In the genomic region with DNA sequence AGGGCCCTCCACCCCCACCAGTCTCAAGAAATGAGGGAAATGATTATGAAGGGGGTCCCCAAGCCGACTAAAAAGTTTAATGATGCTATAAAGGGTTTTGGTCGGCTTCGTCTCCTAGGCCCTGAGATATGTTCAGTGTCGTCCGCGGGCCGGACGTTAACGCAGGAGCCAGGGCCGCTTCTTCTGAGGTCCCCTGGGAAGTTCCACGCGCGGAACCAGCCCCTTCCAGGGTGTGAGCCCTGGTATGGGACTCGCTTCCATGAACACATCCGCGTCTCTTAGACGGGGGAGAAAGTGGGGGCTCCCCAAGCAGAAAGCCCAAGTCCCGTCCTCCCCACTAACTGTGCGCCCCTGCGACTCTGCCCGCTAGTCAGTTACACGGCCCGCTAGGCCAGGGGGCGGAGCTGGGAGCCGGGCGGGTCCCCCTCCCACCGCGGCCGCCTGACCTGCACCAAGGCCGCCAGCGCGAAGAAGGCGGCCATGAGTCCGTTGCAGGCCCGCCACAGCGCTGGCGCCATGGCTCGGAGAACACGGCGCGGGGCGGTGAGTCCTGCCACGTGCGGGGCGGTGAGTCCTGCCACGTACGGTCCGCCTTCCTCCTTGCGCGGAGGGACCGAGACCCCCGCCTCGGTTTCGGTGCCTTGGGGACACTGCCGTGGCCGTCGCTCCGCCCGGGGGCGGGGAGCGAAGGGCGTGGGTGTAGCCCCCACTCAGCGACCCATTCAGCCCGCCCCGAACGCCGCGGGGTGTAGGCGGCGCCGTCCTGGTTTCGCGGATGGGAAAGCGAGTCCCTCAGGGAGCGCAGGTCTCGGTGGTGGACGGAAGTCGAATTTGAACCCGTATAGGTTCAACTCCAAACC, we compare ENCODE assay signal across 8 cellular contexts. TPM values are rescaled to one million over a fixed set of nuclear protein-coding genes. Genes with fewer than 3 reads are reported as not detected.
DNase-seq lines count a peak whose midpoint lies in the region; ATAC-seq, FAIRE-seq and TF ChIP-seq lines count a peak whose summit lies in the region.

A gene (minus strand): TSS at position 690 of the 860 bp plus-strand sequence. CDS start 172 bp downstream, at position 518.

- TF ChIP-seq CTCF in GM12875 (IDR thresholded peaks at IDR 0.05; ENCODE audit: borderline replicate concordance, insufficient read depth, low read depth, low read length) (no peak), adrenal gland (IDR thresholded peaks at IDR 0.05) (no peak), heart left ventricle (IDR thresholded peaks at IDR 0.05) (no peak), parathyroid adenoma (IDR thresholded peaks at IDR 0.05) (no peak)

- whole genome bisulfite sequencing in adrenal gland, 4 donors, result 0 to 1% (median 1%) methylated on average over 25 to 79 of the region's 79 CpGs
- 1 to 2% (median 1%) methylated on average over 50 to 79 of the region's 79 CpGs for WGBS in heart left ventricle, 4 donors

- no peaks in the 10 kb centered on the region for H3K79me2 ChIP-seq in parathyroid adenoma

- H3K9me3 ChIP-seq in adrenal gland (replicated peaks in 1 of 3) (no peaks in the 10 kb centered on the region), heart left ventricle (no peaks in the 10 kb centered on the region), parathyroid adenoma (ENCODE audit: control insufficient read depth, low read length) (no peaks in the 10 kb centered on the region)

- H3K27ac ChIP-seq in adrenal gland (peak within 1 kb of the TSS; percentile 56 to 97 (median 95)), heart left ventricle (peak within 1 kb of the TSS; percentile 86 to 99 (median 90)), parathyroid adenoma (peak within 1 kb of the TSS; percentile 40)

- peak within 1 kb of the TSS; percentile 92 for H2AFZ ChIP-seq in parathyroid adenoma

- TF ChIP-seq POLR2A in adrenal gland (IDR thresholded peaks at IDR 0.05) (peak; percentile 84 to 89), heart left ventricle (IDR thresholded peaks at IDR 0.05) (peak in 1 of 2 donors; percentile 53)

- peak; percentile 65 for ATAC-seq in HG02610 (IDR thresholded peaks at IDR 0.05; ENCODE audit: unreplicated experiment)
- ATAC-seq in heart left ventricle, result peak; percentile 87 to 97 (median 96)

- H3K4me1 ChIP-seq in adrenal gland (replicated peaks in 1 of 2), result peaks cover 7 to 8% of the 10 kb centered on the region in 2 donors
- H3K4me1 ChIP-seq in heart left ventricle, result peaks cover 0 to 11% (median 4%) of the 10 kb centered on the region in 12 donors
- H3K4me1 ChIP-seq in parathyroid adenoma, result no peaks in the 10 kb centered on the region

- peaks cover 0 to 20% of the 10 kb centered on the region in 2 donors for H3K36me3 ChIP-seq in adrenal gland (replicated peaks in 1 of 2)
- peaks cover 0 to 21% (median 13%) of the 10 kb centered on the region in 9 donors for H3K36me3 ChIP-seq in heart left ventricle
- no peaks in the 10 kb centered on the region for H3K36me3 ChIP-seq in parathyroid adenoma (ENCODE audit: control insufficient read depth, insufficient read depth, low read length)

- H3K27me3 ChIP-seq in adrenal gland, result no peaks in the 10 kb centered on the region
- no peaks in the 10 kb centered on the region for H3K27me3 ChIP-seq in heart left ventricle
- H3K27me3 ChIP-seq in parathyroid adenoma (ENCODE audit: control insufficient read depth, insufficient read depth, low read length), result no peaks in the 10 kb centered on the region

- intact Hi-C loops in adrenal gland (cut with DNase I), result no loop called here
- intact Hi-C loops in heart left ventricle (cut with DNase I), result loop anchor here in 2 of 10 donors (5.0 to 10.0 kb wide), 2 partner anchors 37 to 415 kb away; no protein-coding TSS in a partner anchor

- H3K4me3 ChIP-seq in GM12875 (ENCODE audit: low read depth, low read length) (peak within 1 kb of the TSS; percentile 70), adrenal gland (peak within 1 kb of the TSS; percentile 34 to 83 (median 79)), heart left ventricle (peak within 1 kb of the TSS; percentile 62 to 82 (median 76)), parathyroid adenoma (ENCODE audit: low read depth, low read length) (peak within 1 kb of the TSS; percentile 50)

- H3K4me2 ChIP-seq in parathyroid adenoma (ENCODE audit: low read length), result peak within 1 kb of the TSS; percentile 68

- FAIRE-seq in urothelium cell line (lab: Jason Lieb, UNC), result no peak

- DNase-seq in RPMI8226 (peak; percentile 18), adrenal gland (peak; percentile 85 to 91 (median 86)), heart left ventricle (peak; percentile 80 to 91 (median 89)), urothelium cell line (ENCODE audit: low spot score) (peak; percentile 20), NCI-H187 treated with DMSO at 0.1 percent for 48 hours (lab: John Stamatoyannopoulos, UW) (no peak)

- H3K9ac ChIP-seq in parathyroid adenoma, result no peak within 1 kb of the TSS

RNA-seq across cellular contexts. Expression of the gene that starts here (rescaled TPM):
- total RNA-seq in adrenal gland, result 10 to 100 TPM; 10.7 to 33.2 (median 21.0) TPM
- 10 to 100 TPM; 20.8 to 27.6 (median 24.4) TPM for polyA plus RNA-seq in adrenal gland
- total RNA-seq in heart left ventricle, result 10 to 100 TPM in 1 of 9 donors, 1 to 10 TPM in 8; 3.8 to 13.9 (median 6.3) TPM
- polyA plus RNA-seq in heart left ventricle, result 1 to 10 TPM; 3.2 to 8.3 TPM

Comparison
In these comparisons a context has a peak if more than half of its experiments do, and no peak if none do; other contexts are left out.
1. H3K27ac ChIP-seq: peak in every context shown above with its lines; median percentile 95 in adrenal gland; 90 in heart left ventricle; 40 in parathyroid adenoma.